ENCODE assay signal across 14 cellular contexts in the genomic region with DNA sequence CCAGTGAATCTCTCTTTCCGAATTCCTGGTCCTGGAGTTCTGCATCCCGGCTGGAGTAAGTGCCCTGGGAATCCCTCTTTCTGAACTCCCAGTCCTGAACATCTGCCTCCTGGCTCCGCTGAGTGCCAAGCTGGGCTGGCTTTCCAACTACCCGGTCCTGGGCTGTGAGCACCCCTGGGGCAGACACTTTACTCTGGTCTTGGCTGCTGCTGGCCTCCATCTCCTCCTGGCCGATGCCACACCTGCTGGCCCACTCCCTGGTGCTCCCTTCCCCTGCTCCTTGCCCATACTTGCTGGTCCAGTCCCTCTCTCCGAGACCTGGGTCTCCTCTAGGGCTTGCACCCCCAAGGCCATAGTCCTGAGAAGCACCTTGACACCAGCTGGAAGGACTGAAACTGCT. TPM values are rescaled to one million over a fixed set of nuclear protein-coding genes. Genes with fewer than 3 reads are reported as not detected.
DNase-seq lines count a peak whose midpoint lies in the region; ATAC-seq and TF ChIP-seq lines count a peak whose summit lies in the region.
"Had no signal": no experiment of that assay in that cellular context is flagged by ENCODE, and none has a peak within 500 bp of the region (broad histone marks: within the 10 kb centered on the region; RNA-seq: fewer than 3 reads in every experiment).

No MANE protein-coding gene starts in this region.

- peak overlapping the region; percentile 91 for H3K4me2 ChIP-seq in osteoblast (ENCODE audit: insufficient read depth, low read length)

- TF ChIP-seq CTCF in heart left ventricle (IDR thresholded peaks at IDR 0.05) (no peak), osteoblast (IDR thresholded peaks at IDR 0.05; ENCODE audit: extremely low read depth, low read depth, low read length) (no peak), uterus (IDR thresholded peaks at IDR 0.05) (no peak)

- 76 to 89% (median 81%) methylated on average over 4 to 6 of the region's 6 CpGs for WGBS in heart left ventricle, 4 donors
- WGBS in esophagus, 2 donors, result 54 to 59% methylated on average over 6 of the region's 6 CpGs

- TF ChIP-seq POLR2A in heart left ventricle (IDR thresholded peaks at IDR 0.05) (no peak), uterus (IDR thresholded peaks at IDR 0.05) (no peak)

- H3K4me3 ChIP-seq in heart left ventricle (peak overlapping the region in 1 of 12 donors; percentile 60), esophagus (ENCODE audit: low read depth in 1 of 2, low read length in 2 of 2) (peak overlapping the region in 1 of 2 donors; percentile 57), osteoblast (ENCODE audit: insufficient read depth, low read length) (peak overlapping the region; percentile 70), uterus (peak overlapping the region in 1 of 2 donors; percentile 51)

- H3K36me3 ChIP-seq in heart left ventricle, result peaks cover 0 to 69% (median 36%) of the 10 kb centered on the region in 9 donors
- H3K36me3 ChIP-seq in esophagus (ENCODE audit: control insufficient read depth in 2 of 2, insufficient read depth in 2 of 2, low read length in 1 of 2), result peaks cover 10 to 44% of the 10 kb centered on the region in 2 donors
- peaks cover 76% of the 10 kb centered on the region for H3K36me3 ChIP-seq in osteoblast (ENCODE audit: insufficient read depth, low read length)
- no peaks in the 10 kb centered on the region for H3K36me3 ChIP-seq in uterus

- H3K27ac ChIP-seq in heart left ventricle (peak overlapping the region in 7 of 12 donors; percentile 69 to 88 (median 82)), esophagus (ENCODE audit: low read depth in 2 of 2, low read length in 1 of 2) (peak overlapping the region; percentile 94 to 95), osteoblast (ENCODE audit: low read depth, low read length) (peak overlapping the region; percentile 87), uterus (peak overlapping the region; percentile 91 to 95)

- H4K20me1 ChIP-seq in osteoblast (ENCODE audit: insufficient read depth, low read length), result peaks cover 59% of the 10 kb centered on the region

- intact Hi-C loops in heart left ventricle (cut with DNase I), result no loop called here
- intact Hi-C loops in Right ventricle myocardium superior (cut with DNase I), result no loop called here
- intact Hi-C loops in uterus (cut with DNase I; ENCODE audit: low total_unique reads), result no loop called here

- H2AFZ ChIP-seq in osteoblast (ENCODE audit: low read length), result no peak overlapping the region

- DNase-seq in heart left ventricle (no peak), Right ventricle myocardium superior (no peak), osteoblast (ENCODE audit: insufficient read length, low spot score, missing footprints) (peak; percentile 25), uterus (no peak), NOMO-1 treated with DMSO at 0.1 percent for 48 hours (lab: John Stamatoyannopoulos, UW; ENCODE audit: unreplicated experiment) (no peak), globus pallidus (ENCODE audit: low spot score) (no peak)
- DNase-seq: activated CD8-positive, alpha-beta memory T cell treated with anti-CD3 and anti-CD28 coated beads, Interleukin-2, amount 10 ng/mL, durations not matched to agents 7 days and 5 days; stimulated activated naive CD4-positive, alpha-beta T cell treated with Interleukin-2 at 50 U/mL for 16 hours; T1000 had no signal

- H3K27me3 ChIP-seq in heart left ventricle (no peaks in the 10 kb centered on the region), esophagus (ENCODE audit: control insufficient read depth in 1 of 2, insufficient read depth in 2 of 2, low read length in 2 of 2) (no peaks in the 10 kb centered on the region), osteoblast (ENCODE audit: insufficient read depth, low read length) (no peaks in the 10 kb centered on the region), uterus (no peaks in the 10 kb centered on the region)

- peaks cover 0 to 81% (median 69%) of the 10 kb centered on the region in 12 donors for H3K4me1 ChIP-seq in heart left ventricle
- peaks cover 17 to 44% of the 10 kb centered on the region in 2 donors for H3K4me1 ChIP-seq in esophagus (ENCODE audit: control insufficient read depth in 2 of 2, insufficient read depth in 2 of 2, low read length in 1 of 2)
- H3K4me1 ChIP-seq in osteoblast (ENCODE audit: insufficient read depth, low read length), result peaks cover 23% of the 10 kb centered on the region
- H3K4me1 ChIP-seq in uterus, result peaks cover 13 to 22% of the 10 kb centered on the region in 2 donors

- H3K79me2 ChIP-seq in osteoblast (ENCODE audit: insufficient read depth, low read length), result peaks cover 62% of the 10 kb centered on the region

- no peaks in the 10 kb centered on the region for H3K9me3 ChIP-seq in heart left ventricle
- H3K9me3 ChIP-seq in esophagus (ENCODE audit: control insufficient read depth in 2 of 2, insufficient read depth in 1 of 2, low read depth in 1 of 2, low read length in 1 of 2), result no peaks in the 10 kb centered on the region
- H3K9me3 ChIP-seq in osteoblast (ENCODE audit: low read depth, low read length), result no peaks in the 10 kb centered on the region
- H3K9me3 ChIP-seq in uterus, result no peaks in the 10 kb centered on the region

- ATAC-seq in heart left ventricle (no peak), Right ventricle myocardium superior (ENCODE audit: poor library complexity) (no peak)
- no peak for ATAC-seq in activated CD4-positive, CD25-positive, alpha-beta regulatory T cell treated with anti-CD3 and anti-CD28 coated beads, Interleukin-2, amount 50 U/mL, for 24 hours
- ATAC-seq: activated CD8-positive, alpha-beta memory T cell treated with anti-CD3 and anti-CD28 coated beads, Interleukin-2, amount 10 ng/mL, durations not matched to agents 7 days and 5 days; Panc1 had no signal

RNA-seq across cellular contexts. Expression of a gene that starts 14.7 kb away (rescaled TPM):
- total RNA-seq in heart left ventricle (10 to 100 TPM; 25.3 to 68.3 (median 33.1) TPM), Right ventricle myocardium superior (39.7 TPM), osteoblast (71.6 and 74.6 TPM in 2 replicates), uterus (100 to 1,000 TPM in 1 of 4 donors, 10 to 100 TPM in 3; 22.5 to 269 (median 70.8) TPM)
- polyA plus RNA-seq in heart left ventricle (10 to 100 TPM; 36.9 to 45.3 TPM), esophagus (100 to 1,000 TPM; 114 to 249 TPM)

RNA-seq across cellular contexts. Expression of a gene that starts 25.6 kb away (rescaled TPM):
- total RNA-seq in heart left ventricle (10 to 100 TPM; 31.8 to 60.4 (median 41.6) TPM), Right ventricle myocardium superior (36.3 TPM), osteoblast (55.4 and 58.0 TPM in 2 replicates), uterus (100 to 1,000 TPM in 1 of 4 donors, 10 to 100 TPM in 3; 29.4 to 115 (median 75.3) TPM)
- polyA plus RNA-seq in heart left ventricle (10 to 100 TPM; 21.8 to 86.5 TPM), esophagus (10 to 100 TPM; 18.8 to 67.4 TPM)

RNA-seq across cellular contexts. Expression of a gene that starts 28.1 kb away (rescaled TPM):
- total RNA-seq in heart left ventricle (1 to 10 TPM in 7 of 9 donors, under 1 TPM in 2; 0.63 to 7.1 (median 1.5) TPM), Right ventricle myocardium superior (1.3 TPM), osteoblast (not detected in 2 replicates), uterus (under 1 TPM in 1 of 4 donors, not detected in 3; 0.69 TPM)
- polyA plus RNA-seq in heart left ventricle (under 1 TPM; 0.35 to 0.72 TPM), esophagus (not detected)
- total RNA-seq: activated CD8-positive, alpha-beta memory T cell treated with anti-CD3 and anti-CD28 coated beads, Interleukin-2, amount 10 ng/mL, durations not matched to agents 7 days and 5 days; Daoy; LHCN-M2 had no signal
